In genomic region chr7:108181073-108181985, GRCh38 we compare ENCODE assay signal across 8 cellular contexts. TPM values are rescaled to one million over a fixed set of nuclear protein-coding genes. Genes with fewer than 3 reads are reported as not detected.
A peak's percentile ranks its signal among the peaks of the same experiment; 100 is the strongest.
DNase-seq lines count a peak whose midpoint lies in the region; ATAC-seq and TF ChIP-seq lines count a peak whose summit lies in the region.

No MANE protein-coding gene starts in this region.

- no peaks in the 10 kb centered on the region for H3K4me1 ChIP-seq in mammary epithelial cell (ENCODE audit: insufficient read depth, low read length)
- H3K4me1 ChIP-seq in upper lobe of right lung: no peaks in the 10 kb centered on the region

- no peak overlapping the region for H3K4me3 ChIP-seq in mammary epithelial cell (replicated peaks in 1 of 3; ENCODE audit: insufficient read depth in 1 of 3, low read depth in 2 of 3, low read length in 3 of 3)
- no peak overlapping the region for H3K4me3 ChIP-seq in kidney epithelial cell (ENCODE audit: low read depth, low read length)
- no peak overlapping the region for H3K4me3 ChIP-seq in upper lobe of right lung

- H3K27me3 ChIP-seq in mammary epithelial cell (ENCODE audit: insufficient read depth, low read length) (no peaks in the 10 kb centered on the region), kidney epithelial cell (ENCODE audit: control insufficient read depth, insufficient read depth, low read length) (no peaks in the 10 kb centered on the region), upper lobe of right lung (no peaks in the 10 kb centered on the region)

- 80% methylated on average over 8 of the region's 8 CpGs for WGBS in mammary epithelial cell (ENCODE audit: low coverage, missing lambda C conversion rate)

- H3K27ac ChIP-seq in mammary epithelial cell (ENCODE audit: insufficient read depth, low read depth, low read length) (no peak overlapping the region), upper lobe of right lung (no peak overlapping the region)

- TF ChIP-seq CTCF in mammary epithelial cell (conservative IDR thresholded peaks at IDR 0.05 in 1 of 2, IDR thresholded peaks at IDR 0.05 in 1 of 2; ENCODE audit: extremely low read depth in 1 of 2, insufficient read depth in 1 of 2, low read depth in 1 of 2, low read length in 2 of 2): peak; percentile 50 to 60
- TF ChIP-seq CTCF in kidney epithelial cell (IDR thresholded peaks at IDR 0.05; ENCODE audit: insufficient read depth, low read length, poor library complexity, severe bottlenecking): peak; percentile 52
- TF ChIP-seq CTCF in upper lobe of right lung (IDR thresholded peaks at IDR 0.05): peak; percentile 80

- in situ Hi-C loops in G401 (cut with HindIII; ENCODE audit: low sequenced_read_pairs) (no loop called here), mammary epithelial cell (cut with MboI; ENCODE audit: low sequenced_read_pairs in 2 of 2) (loop anchor here in 1 of 2 donors (25.0 kb wide), 1 partner anchor 281 kb away; the partner anchor contains the start of gene NRCAM)

- no peaks in the 10 kb centered on the region for H4K20me1 ChIP-seq in mammary epithelial cell (ENCODE audit: insufficient read depth, low read length)

- no peaks in the 10 kb centered on the region for H3K9me3 ChIP-seq in mammary epithelial cell (replicated peaks; ENCODE audit: insufficient read depth, low read length)
- no peaks in the 10 kb centered on the region for H3K9me3 ChIP-seq in upper lobe of right lung

- H3K4me2 ChIP-seq in mammary epithelial cell (ENCODE audit: insufficient read depth, low read depth, low read length): no peak overlapping the region

- CTCF ChIA-PET in mammary epithelial cell (lab: Charles Lee; ENCODE audit: low non-redundant PET): no interaction called here

- BruUV-seq in mammary epithelial cell (replicated peaks; lab: Mats Ljungman, UMichigan): no TSS peak

- H2AFZ ChIP-seq in mammary epithelial cell (ENCODE audit: low read depth, low read length): no peak overlapping the region

- H3K9ac ChIP-seq in mammary epithelial cell (ENCODE audit: insufficient read depth, low read length): no peak overlapping the region

- DNase-seq in G401 (ENCODE audit: low spot score) (peak; percentile 79), NCI-H526 (lab: John Stamatoyannopoulos, UW) (peak; percentile 16 to 65), mammary epithelial cell (peak; percentile 39), kidney epithelial cell (ENCODE audit: low read depth) (no peak), upper lobe of right lung (no peak)

- H3K79me2 ChIP-seq in mammary epithelial cell (ENCODE audit: insufficient read depth, low read length): no peaks in the 10 kb centered on the region

- peak; percentile 63 for ATAC-seq in HG03175 (IDR thresholded peaks at IDR 0.05; ENCODE audit: unreplicated experiment)
- ATAC-seq in upper lobe of right lung: peak; percentile 81
- no peak for ATAC-seq in HG03039 (IDR thresholded peaks at IDR 0.05; ENCODE audit: unreplicated experiment)
- ATAC-seq in activated CD4-positive, CD25-positive, alpha-beta regulatory T cell treated with anti-CD3 and anti-CD28 coated beads, Interleukin-2, amount 50 U/mL, for 24 hours: no peak

- dilution Hi-C loops in mammary epithelial cell (cut with HindIII; ENCODE audit: low sequenced_read_pairs): no loop called here

- intact Hi-C loops in mammary epithelial cell (cut with micrococcal nuclease): loop anchor here (1.0 to 5.0 kb wide), 4 partner anchors 65 to 316 kb away; no protein-coding TSS in a partner anchor
- intact Hi-C loops in upper lobe of right lung (cut with DNase I): no loop called here

- H3K36me3 ChIP-seq in mammary epithelial cell (ENCODE audit: insufficient read depth, low read length) (no peaks in the 10 kb centered on the region), kidney epithelial cell (ENCODE audit: control insufficient read depth, insufficient read depth, low read length) (no peaks in the 10 kb centered on the region), upper lobe of right lung (no peaks in the 10 kb centered on the region)

RNA-seq across cellular contexts. Expression of gene LAMB4, which starts 51.2 kb away (rescaled TPM):
- total RNA-seq in G401 (2014; rRNA removed; shearing (Covaris generic)): not detected in 2 replicates
- total RNA-seq in mammary epithelial cell: 1 to 10 TPM in 1 of 2 donors, under 1 TPM in 1; 0.09 to 1.0 TPM
- 0.27 TPM for polyA plus RNA-seq in mammary epithelial cell
- 0.93 TPM for polyA minus RNA-seq in mammary epithelial cell
- total RNA-seq in kidney epithelial cell: 0.62 TPM in 1 of 2 replicates, not detected in the other
- total RNA-seq in upper lobe of right lung: not detected

Comparison
In these comparisons a context has a peak if more than half of its experiments do, and no peak if none do; other contexts are left out.
1. DNase-seq: peak in G401 (single experiment), NCI-H526 (2 of 2) and mammary epithelial cell (single experiment); none in kidney epithelial cell (single experiment) and upper lobe of right lung (single experiment).
2. ATAC-seq: peak in HG03175 (single experiment) and upper lobe of right lung (single experiment); none in HG03039 (single experiment) and activated CD4-positive, CD25-positive, alpha-beta regulatory T cell treated with anti-CD3 and anti-CD28 coated beads, Interleukin-2, amount 50 U/mL, for 24 hours (0 of 2).
3. Peak in every context shown above with its lines, with median percentiles within 50 percentile points of each other: CTCF ChIP-seq.